Comparison of ENCODE assay signal across 15 cellular contexts in genomic region chr7:6399351-6399750, GRCh38. TPM values are rescaled to one million over a fixed set of nuclear protein-coding genes. Genes with fewer than 3 reads are reported as not detected.
DNase-seq lines count a peak whose midpoint lies in the region; ATAC-seq, FAIRE-seq and TF ChIP-seq lines count a peak whose summit lies in the region.
"Had no signal": no experiment of that assay in that cellular context is flagged by ENCODE, and none has a peak within 500 bp of the region (broad histone marks: within the 10 kb centered on the region; RNA-seq: fewer than 3 reads in every experiment).

No MANE protein-coding gene starts in this region.

- no peak overlapping the region for H2AFZ ChIP-seq in HepG2 (ENCODE audit: low read length)

- no peak overlapping the region for H3K9ac ChIP-seq in HepG2 (ENCODE audit: insufficient read depth, low read depth, low read length)

- POLR2A ChIA-PET in HepG2 (lab: Yijun Ruan, JAX): no interaction called here

- H3K79me2 ChIP-seq in HepG2 (ENCODE audit: insufficient read depth, low read length): peaks cover 46% of the 10 kb centered on the region

- TF ChIP-seq RAD21 in HepG2 (CRISPR knock-in tag; IDR thresholded peaks at IDR 0.05): no peak

- no peak for TF ChIP-seq EP300 in HepG2 (IDR thresholded peaks at IDR 0.05; ENCODE audit: low read depth in 2 of 2, low read length in 2 of 2)
- TF ChIP-seq EP300 in HepG2 (CRISPR knock-in tag; IDR thresholded peaks at IDR 0.05; ENCODE audit: borderline replicate concordance): no peak

- WGBS in HepG2 (ENCODE audit: low lambda C conversion rate): 93% methylated on average over 7 of the region's 8 CpGs
- WGBS in right lobe of liver (ENCODE audit: insufficient coverage, low coverage, low lambda C conversion rate, missing lambda C conversion rate): 94% methylated on average over 3 of the region's 8 CpGs
- WGBS in esophagus, 2 donors: 67 to 85% methylated on average over 8 of the region's 8 CpGs
- 56 to 64% methylated on average over 8 of the region's 8 CpGs for WGBS in lower leg skin, 2 donors

- H3K9me3 ChIP-seq in HepG2 (ENCODE audit: low read length): no peaks in the 10 kb centered on the region
- H3K9me3 ChIP-seq in right lobe of liver: no peaks in the 10 kb centered on the region
- H3K9me3 ChIP-seq in esophagus (ENCODE audit: control insufficient read depth in 2 of 2, insufficient read depth in 1 of 2, low read depth in 1 of 2, low read length in 1 of 2): no peaks in the 10 kb centered on the region

- no peak for TF ChIP-seq POLR2A in HepG2 (IDR thresholded peaks at IDR 0.05; ENCODE audit: insufficient read depth in 1 of 2, low read depth in 2 of 2, low read length in 2 of 2)
- TF ChIP-seq POLR2A in right lobe of liver (IDR thresholded peaks at IDR 0.05): no peak
- TF ChIP-seq POLR2A in lower leg skin (IDR thresholded peaks at IDR 0.05): no peak

- TF ChIP-seq CTCF in HepG2 (CRISPR knock-in tag; IDR thresholded peaks at IDR 0.05) (no peak), right lobe of liver (IDR thresholded peaks at IDR 0.05) (no peak), nephron progenitor cell (IDR thresholded peaks at IDR 0.05) (no peak), lower leg skin (IDR thresholded peaks at IDR 0.05) (no peak)

- peaks cover 48% of the 10 kb centered on the region for H4K20me1 ChIP-seq in HepG2 (ENCODE audit: insufficient read depth, low read length)

- H3K27ac Mint-ChIP-seq in nephron progenitor cell: peak overlapping the region; percentile 82

- H3K4me1 ChIP-seq in HepG2 (ENCODE audit: insufficient read depth, low read length) (peaks cover 33% of the 10 kb centered on the region), right lobe of liver (peaks cover 0 to 5% (median 2%) of the 10 kb centered on the region in 4 donors), esophagus (ENCODE audit: control insufficient read depth in 2 of 2, insufficient read depth in 2 of 2, low read length in 1 of 2) (peaks cover 8 to 29% of the 10 kb centered on the region in 2 donors)

- no peak overlapping the region for H3K4me3 Mint-ChIP-seq in nephron progenitor cell

- DNase-seq in HepG2 (ENCODE audit: low spot score) (no peak), right lobe of liver (no peak), nephron progenitor cell (no peak), lower leg skin (ENCODE audit: low spot score in 2 of 2) (no peak), amniotic stem cell (lab: John Stamatoyannopoulos, UW) (no peak)
- DNase-seq: activated effector memory CD4-positive, alpha-beta T cell treated with anti-CD3 and anti-CD28 coated beads, Interleukin-2, amount 50 U/mL, for 16 hours; brain microvascular endothelial cell; GOT3; Kasumi-1; SHP77 treated with DMSO at 0.1 percent for 48 hours; T1000 had no signal

- intact Hi-C loops in HepG2 (cut with micrococcal nuclease; ENCODE audit: unreplicated experiment) (no loop called here), right lobe of liver (cut with DNase I) (no loop called here), lower leg skin (cut with DNase I; ENCODE audit: low total_unique reads) (no loop called here)

- peaks cover 31% of the 10 kb centered on the region for H3K4me1 Mint-ChIP-seq in nephron progenitor cell

- H3K27me3 ChIP-seq in HepG2 (ENCODE audit: control insufficient read depth in 1 of 2, insufficient read depth in 2 of 2, low read length in 2 of 2): no peaks in the 10 kb centered on the region
- no peaks in the 10 kb centered on the region for H3K27me3 ChIP-seq in right lobe of liver
- H3K27me3 ChIP-seq in esophagus (ENCODE audit: control insufficient read depth in 1 of 2, insufficient read depth in 2 of 2, low read length in 2 of 2): no peaks in the 10 kb centered on the region
- H3K27me3 ChIP-seq: brain microvascular endothelial cell had no signal

- peaks cover 65% of the 10 kb centered on the region for H3K36me3 Mint-ChIP-seq in nephron progenitor cell (ENCODE audit: low read depth)

- H3K36me3 ChIP-seq in HepG2 (replicated peaks in 1 of 2; ENCODE audit: control insufficient read depth in 1 of 2, insufficient read depth in 2 of 2, low read length in 2 of 2): peaks cover 18 to 56% of the 10 kb centered on the region in 2 experiments
- H3K36me3 ChIP-seq in right lobe of liver: peaks cover 3 to 47% (median 23%) of the 10 kb centered on the region in 4 donors
- H3K36me3 ChIP-seq in esophagus (ENCODE audit: control insufficient read depth in 2 of 2, insufficient read depth in 2 of 2, low read length in 1 of 2): peaks cover 11 to 19% of the 10 kb centered on the region in 2 donors

- peak; percentile 25; the same call in 1 of the 3 replicates for ATAC-seq in HepG2
- ATAC-seq in right lobe of liver: no peak
- ATAC-seq in HG02610 (IDR thresholded peaks at IDR 0.05; ENCODE audit: unreplicated experiment): no peak
- ATAC-seq in GM21390 (IDR thresholded peaks at IDR 0.05; ENCODE audit: unreplicated experiment): no peak

- no TSS peak for BruUV-seq in HepG2 (replicated peaks; lab: Mats Ljungman, UMichigan)

- no peak overlapping the region for H3K4me3 ChIP-seq in HepG2 (replicated peaks in 1 of 3; ENCODE audit: insufficient read depth in 1 of 3, low read depth in 2 of 3, low read length in 3 of 3)
- H3K4me3 ChIP-seq in right lobe of liver: no peak overlapping the region
- peak overlapping the region; percentile 19 to 39 for H3K4me3 ChIP-seq in esophagus (ENCODE audit: low read depth in 1 of 2, low read length in 2 of 2)
- no peak overlapping the region for H3K4me3 ChIP-seq in lower leg skin (ENCODE audit: low read depth, poor library complexity, severe bottlenecking)

- H3K9me3 Mint-ChIP-seq in nephron progenitor cell: no peaks in the 10 kb centered on the region

- H3K4me2 ChIP-seq in HepG2 (ENCODE audit: low read depth, low read length): no peak overlapping the region

- H3K27me3 Mint-ChIP-seq in nephron progenitor cell (ENCODE audit: low read depth, poor library complexity): no peaks in the 10 kb centered on the region

- CTCF ChIA-PET in HepG2 (lab: Yijun Ruan, JAX; ENCODE audit: low intra/inter-chr PET ratio, low total read pairs): no interaction called here

- FAIRE-seq in HepG2 (lab: Jason Lieb, UNC): no peak
- FAIRE-seq: endometrium had no signal

- in situ Hi-C loops in HepG2 (cut with HindIII; ENCODE audit: extremely low pct_ligation_motif_present, low pct_unique_long_range_greater_than_20kb): no loop called here

- H3K27ac ChIP-seq in HepG2 (ENCODE audit: extremely low read length, insufficient read depth, low read length) (no peak overlapping the region), right lobe of liver (no peak overlapping the region), esophagus (ENCODE audit: low read depth in 2 of 2, low read length in 1 of 2) (peak overlapping the region; percentile 67 to 87)
- H3K27ac ChIP-seq: brain microvascular endothelial cell had no signal

RNA-seq across cellular contexts. Expression of gene RAC1, which starts 25.0 kb away (rescaled TPM):
- total RNA-seq in HepG2 (2016; rRNA removed; fragmentation: Illumina TruSeq; extraction: Trizol) (80.7 and 92.3 TPM in 2 replicates), right lobe of liver (100 to 1,000 TPM in 1 of 6 experiments, 10 to 100 TPM in 5; 72.6 to 154 (median 89.7) TPM), lower leg skin (100 to 1,000 TPM; 154 to 428 (median 255) TPM)
- total RNA-seq in HepG2 (2016; cell fraction: cytosol; rRNA removed; fragmentation: Illumina TruSeq; extraction: Trizol; ENCODE audit: low read depth): 33.7 and 42.8 TPM in 2 replicates
- total RNA-seq in HepG2 (2016; cell fraction: insoluble cytoplasmic fraction; rRNA removed; fragmentation: Illumina TruSeq; extraction: Trizol): 79.1 and 81.6 TPM in 2 replicates
- total RNA-seq in HepG2 (2016; cell fraction: membrane; rRNA removed; fragmentation: Illumina TruSeq; extraction: Trizol): 68.4 and 78.8 TPM in 2 replicates
- 43.3 and 45.3 TPM in 2 replicates for total RNA-seq in HepG2 (2016; cell fraction: nucleus; rRNA removed; fragmentation: Illumina TruSeq; extraction: Trizol)
- polyA plus RNA-seq in HepG2 (2011; rRNA removed) (183 and 228 TPM in 2 replicates), esophagus (100 to 1,000 TPM; 440 to 451 TPM)
- 157 and 234 TPM in 2 replicates for polyA plus RNA-seq in HepG2 (2011; cell fraction: cytosol; rRNA removed)
- polyA plus RNA-seq in HepG2 (2011; cell fraction: nucleus; rRNA removed): 75.7 and 78.6 TPM in 2 replicates
- polyA plus RNA-seq in HepG2 (2012): 160 and 216 TPM in 2 replicates
- polyA plus RNA-seq in HepG2 (2016; cell fraction: cytosol; fragmentation: Illumina TruSeq; extraction: Trizol; ENCODE audit: low read depth): 133 and 156 TPM in 2 replicates
- 227 and 254 TPM in 2 replicates for polyA plus RNA-seq in HepG2 (2016; cell fraction: insoluble cytoplasmic fraction; fragmentation: Illumina TruSeq; extraction: Trizol; ENCODE audit: low read depth)
- 179 and 194 TPM in 2 replicates for polyA plus RNA-seq in HepG2 (2016; cell fraction: membrane; fragmentation: Illumina TruSeq; extraction: Trizol; ENCODE audit: low read depth)
- polyA plus RNA-seq in HepG2 (2016; cell fraction: nucleus; fragmentation: Illumina TruSeq; extraction: Trizol; ENCODE audit: insufficient read depth, low read depth): 148 and 169 TPM in 2 replicates
- 104 and 174 TPM in 2 replicates for polyA minus RNA-seq in HepG2 (2011; rRNA and poly(A)+ RNA removed; ENCODE audit: low replicate concordance)
- polyA minus RNA-seq in HepG2 (2011; cell fraction: cytosol; rRNA and poly(A)+ RNA removed): 92.9 and 96.5 TPM in 2 replicates
- 45.4 and 62.7 TPM in 2 replicates for polyA minus RNA-seq in HepG2 (2011; cell fraction: nucleus; rRNA and poly(A)+ RNA removed)

RNA-seq across cellular contexts. Expression of gene DAGLB, which starts 48.4 kb away (rescaled TPM):
- 3.6 and 7.9 TPM in 2 replicates for total RNA-seq in HepG2 (2016; rRNA removed; fragmentation: Illumina TruSeq; extraction: Trizol)
- total RNA-seq in HepG2 (2016; cell fraction: cytosol; rRNA removed; fragmentation: Illumina TruSeq; extraction: Trizol; ENCODE audit: low read depth): 6.4 and 7.1 TPM in 2 replicates
- total RNA-seq in HepG2 (2016; cell fraction: insoluble cytoplasmic fraction; rRNA removed; fragmentation: Illumina TruSeq; extraction: Trizol): 3.1 and 7.2 TPM in 2 replicates
- 4.0 and 4.5 TPM in 2 replicates for total RNA-seq in HepG2 (2016; cell fraction: membrane; rRNA removed; fragmentation: Illumina TruSeq; extraction: Trizol)
- 10.1 and 13.2 TPM in 2 replicates for total RNA-seq in HepG2 (2016; cell fraction: nucleus; rRNA removed; fragmentation: Illumina TruSeq; extraction: Trizol)
- polyA plus RNA-seq in HepG2 (2011; rRNA removed): 9.8 and 11.5 TPM in 2 replicates
- polyA plus RNA-seq in HepG2 (2011; cell fraction: cytosol; rRNA removed): 9.4 and 11.5 TPM in 2 replicates
- polyA plus RNA-seq in HepG2 (2011; cell fraction: nucleus; rRNA removed): 20.8 and 23.8 TPM in 2 replicates
- polyA plus RNA-seq in HepG2 (2012): 7.9 and 10.4 TPM in 2 replicates
- 1.2 and 1.8 TPM in 2 replicates for polyA plus RNA-seq in HepG2 (2016; cell fraction: cytosol; fragmentation: Illumina TruSeq; extraction: Trizol; ENCODE audit: low read depth)
- polyA plus RNA-seq in HepG2 (2016; cell fraction: insoluble cytoplasmic fraction; fragmentation: Illumina TruSeq; extraction: Trizol; ENCODE audit: low read depth): 3.4 and 4.3 TPM in 2 replicates
- 2.0 and 2.2 TPM in 2 replicates for polyA plus RNA-seq in HepG2 (2016; cell fraction: membrane; fragmentation: Illumina TruSeq; extraction: Trizol; ENCODE audit: low read depth)
- 21.3 and 23.7 TPM in 2 replicates for polyA plus RNA-seq in HepG2 (2016; cell fraction: nucleus; fragmentation: Illumina TruSeq; extraction: Trizol; ENCODE audit: insufficient read depth, low read depth)
- 40.2 and 95.0 TPM in 2 replicates for polyA minus RNA-seq in HepG2 (2011; rRNA and poly(A)+ RNA removed; ENCODE audit: low replicate concordance)
- 9.5 and 9.9 TPM in 2 replicates for polyA minus RNA-seq in HepG2 (2011; cell fraction: cytosol; rRNA and poly(A)+ RNA removed)
- polyA minus RNA-seq in HepG2 (2011; cell fraction: nucleus; rRNA and poly(A)+ RNA removed): 24.1 and 29.1 TPM in 2 replicates
- total RNA-seq in right lobe of liver: 10 to 100 TPM in 4 of 6 experiments, 1 to 10 TPM in 2; 8.9 to 12.7 (median 11.7) TPM
- 1 to 10 TPM; 8.4 to 9.2 TPM for polyA plus RNA-seq in esophagus
- total RNA-seq in lower leg skin: 10 to 100 TPM; 26.1 to 35.9 (median 27.5) TPM

RNA-seq across cellular contexts. Expression of gene FAM220A, which starts 50.6 kb away (rescaled TPM):
- 12.0 and 14.7 TPM in 2 replicates for total RNA-seq in HepG2 (2016; rRNA removed; fragmentation: Illumina TruSeq; extraction: Trizol)
- 8.8 TPM in 2 replicates for total RNA-seq in HepG2 (2016; cell fraction: cytosol; rRNA removed; fragmentation: Illumina TruSeq; extraction: Trizol; ENCODE audit: low read depth)
- total RNA-seq in HepG2 (2016; cell fraction: insoluble cytoplasmic fraction; rRNA removed; fragmentation: Illumina TruSeq; extraction: Trizol): 12.4 and 12.8 TPM in 2 replicates
- 24.5 and 25.6 TPM in 2 replicates for total RNA-seq in HepG2 (2016; cell fraction: membrane; rRNA removed; fragmentation: Illumina TruSeq; extraction: Trizol)
- total RNA-seq in HepG2 (2016; cell fraction: nucleus; rRNA removed; fragmentation: Illumina TruSeq; extraction: Trizol): 6.4 and 7.1 TPM in 2 replicates
- polyA plus RNA-seq in HepG2 (2011; rRNA removed): 10.2 and 10.5 TPM in 2 replicates
- polyA plus RNA-seq in HepG2 (2011; cell fraction: cytosol; rRNA removed): 8.5 and 10.8 TPM in 2 replicates
- polyA plus RNA-seq in HepG2 (2011; cell fraction: nucleus; rRNA removed): 3.0 and 4.0 TPM in 2 replicates
- 8.1 and 8.3 TPM in 2 replicates for polyA plus RNA-seq in HepG2 (2012)
- 10.3 and 11.6 TPM in 2 replicates for polyA plus RNA-seq in HepG2 (2016; cell fraction: cytosol; fragmentation: Illumina TruSeq; extraction: Trizol; ENCODE audit: low read depth)
- polyA plus RNA-seq in HepG2 (2016; cell fraction: insoluble cytoplasmic fraction; fragmentation: Illumina TruSeq; extraction: Trizol; ENCODE audit: low read depth): 16.3 and 16.9 TPM in 2 replicates
- 20.2 and 22.5 TPM in 2 replicates for polyA plus RNA-seq in HepG2 (2016; cell fraction: membrane; fragmentation: Illumina TruSeq; extraction: Trizol; ENCODE audit: low read depth)
- 8.1 and 8.6 TPM in 2 replicates for polyA plus RNA-seq in HepG2 (2016; cell fraction: nucleus; fragmentation: Illumina TruSeq; extraction: Trizol; ENCODE audit: insufficient read depth, low read depth)
- polyA minus RNA-seq in HepG2 (2011; rRNA and poly(A)+ RNA removed; ENCODE audit: low replicate concordance): 12.7 and 12.9 TPM in 2 replicates
- polyA minus RNA-seq in HepG2 (2011; cell fraction: cytosol; rRNA and poly(A)+ RNA removed): 11.9 and 15.0 TPM in 2 replicates
- 4.0 and 4.7 TPM in 2 replicates for polyA minus RNA-seq in HepG2 (2011; cell fraction: nucleus; rRNA and poly(A)+ RNA removed)
- 1 to 10 TPM; 3.5 to 9.5 (median 5.5) TPM for total RNA-seq in right lobe of liver
- polyA plus RNA-seq in esophagus: 1 to 10 TPM; 9.2 to 9.6 TPM
- total RNA-seq in lower leg skin: 10 to 100 TPM; 18.7 to 38.6 (median 24.3) TPM

Comparison
In these comparisons a context has a peak if more than half of its experiments do, and no peak if none do; other contexts are left out.
1. H3K27ac ChIP-seq: peak in esophagus (2 of 2); none in HepG2 (single experiment) and right lobe of liver (0 of 3).
2. H3K4me3 ChIP-seq: peak in esophagus (2 of 2); none in HepG2 (0 of 3), right lobe of liver (0 of 3) and lower leg skin (single experiment).